ENCODE assay signal across 8 cellular contexts in genomic region chr1:155063550-155064108, GRCh38. TPM values are rescaled to one million over a fixed set of nuclear protein-coding genes. Genes with fewer than 3 reads are reported as not detected.
DNase-seq lines count a peak whose midpoint lies in the region; ATAC-seq and TF ChIP-seq lines count a peak whose summit lies in the region.

Gene EFNA4, plus strand, starts transcription at chr1:155063740. Its CDS starts 84 bp downstream, at chr1:155063824.

- no peaks in the 10 kb centered on the region for H3K9me3 Mint-ChIP-seq in activated CD4-positive, alpha-beta T cell treated with anti-CD3 and anti-CD28 coated beads, Interleukin-2, amount 10 ng/mL, durations not matched to agents 7 days and 5 days

- peaks cover 0 to under 1% (median 0%) of the 10 kb centered on the region in 4 donors for H3K36me3 ChIP-seq in liver (ENCODE audit: control insufficient read depth in 4 of 4, insufficient read depth in 3 of 4, low read depth in 1 of 4, low read length in 3 of 4)

- H3K36me3 Mint-ChIP-seq in activated CD4-positive, alpha-beta T cell treated with anti-CD3 and anti-CD28 coated beads, Interleukin-2, amount 10 ng/mL, durations not matched to agents 7 days and 5 days (ENCODE audit: low read depth) = peaks cover 5% of the 10 kb centered on the region

- ATAC-seq in GM18520 (IDR thresholded peaks at IDR 0.05; ENCODE audit: unreplicated experiment) (peak; percentile 42), HG03066 (IDR thresholded peaks at IDR 0.05; ENCODE audit: low read depth, unreplicated experiment) (peak; percentile 70)

- TF ChIP-seq RAD21 in liver (IDR thresholded peaks at IDR 0.05) = peak in 1 of 2 donors; percentile 35

- POLR2A ChIA-PET in activated CD4-positive, alpha-beta T cell treated with anti-CD3 and anti-CD28 coated beads, Interleukin-2, amount 10 ng/mL, durations not matched to agents 7 days and 5 days (lab: Charles Lee) = no interaction called here

- WGBS in liver = under 1% methylated on average over 57 of the region's 57 CpGs

- peaks cover 36% of the 10 kb centered on the region for H3K4me1 Mint-ChIP-seq in activated CD4-positive, alpha-beta T cell treated with anti-CD3 and anti-CD28 coated beads, Interleukin-2, amount 10 ng/mL, durations not matched to agents 7 days and 5 days

- H3K27ac Mint-ChIP-seq in activated CD4-positive, alpha-beta T cell treated with anti-CD3 and anti-CD28 coated beads, Interleukin-2, amount 10 ng/mL, durations not matched to agents 7 days and 5 days = peak within 1 kb of the TSS; percentile 68

- TF ChIP-seq CTCF in liver (IDR thresholded peaks at IDR 0.05; ENCODE audit: low read depth, low read length, missing input control) = no peak

- DNase-seq in ACHN (peak; percentile 93), NCI-H510A treated with DMSO at 0.1 percent for 48 hours (lab: John Stamatoyannopoulos, UW) (peak; percentile 85), dermis microvascular lymphatic vessel endothelial cell (ENCODE audit: low read depth in 2 of 2) (peak; percentile 72 to 92)
- peak; percentile 91 for DNase-seq in activated CD4-positive, alpha-beta T cell treated with anti-CD3 and anti-CD28 coated beads, Interleukin-2, amount 10 ng/mL, durations not matched to agents 7 days and 5 days
- peak; percentile 86 for DNase-seq in stimulated activated CD4-positive, alpha-beta T cell treated with anti-CD3 and anti-CD28 coated beads, Interleukin-4, amount 100 ng/mL, for 24 hours

- peak within 1 kb of the TSS; percentile 70 to 86 (median 71) for H3K4me3 ChIP-seq in liver (ENCODE audit: low read depth in 1 of 3, low read length in 3 of 3)

- H3K4me3 Mint-ChIP-seq in activated CD4-positive, alpha-beta T cell treated with anti-CD3 and anti-CD28 coated beads, Interleukin-2, amount 10 ng/mL, durations not matched to agents 7 days and 5 days = peak within 1 kb of the TSS; percentile 91

- in situ Hi-C loops in ACHN (cut with HindIII; ENCODE audit: low pct_ligation_motif_present, low pct_unique_long_range_greater_than_20kb, low sequenced_read_pairs) = no loop called here

- no peaks in the 10 kb centered on the region for H3K27me3 ChIP-seq in liver (ENCODE audit: control insufficient read depth in 4 of 4, insufficient read depth in 4 of 4, low read length in 3 of 4)

- peak within 1 kb of the TSS; percentile 71 to 76 for H3K27ac ChIP-seq in liver (ENCODE audit: low read depth in 1 of 2, low read length in 2 of 2)

- CTCF ChIA-PET in activated CD4-positive, alpha-beta T cell treated with anti-CD3 and anti-CD28 coated beads, Interleukin-2, amount 10 ng/mL, durations not matched to agents 7 days and 5 days (lab: Charles Lee) = interaction anchor here (1.0 to 5.1 kb wide), 9 partner anchors 11 to 109 kb away, joined by 3 to 48 read pairs (median 5); partner anchors contain the start of genes ADAM15 and KRTCAP2

- H3K4me1 ChIP-seq in liver (ENCODE audit: control insufficient read depth in 4 of 4, insufficient read depth in 4 of 4, low read length in 3 of 4) = peaks cover 7 to 36% (median 30%) of the 10 kb centered on the region in 4 donors

- H3K9me3 ChIP-seq in liver (ENCODE audit: control insufficient read depth in 4 of 4, low read length in 3 of 4) = no peaks in the 10 kb centered on the region

- no peaks in the 10 kb centered on the region for H3K27me3 Mint-ChIP-seq in activated CD4-positive, alpha-beta T cell treated with anti-CD3 and anti-CD28 coated beads, Interleukin-2, amount 10 ng/mL, durations not matched to agents 7 days and 5 days

- peak within 1 kb of the TSS in 1 of 2 donors; percentile 58 for H3K9ac ChIP-seq in liver (ENCODE audit: low read depth in 1 of 2, low read length in 2 of 2)

TF ChIP-seq in liver, 16 proteins besides CTCF, POLR2A, EP300 and RAD21:
- TF ChIP-seq EGR1 (IDR thresholded peaks at IDR 0.05; ENCODE audit: low read depth in 2 of 2) = no peak
- TF ChIP-seq GABPA (IDR thresholded peaks at IDR 0.05 in 1 of 2, conservative IDR thresholded peaks at IDR 0.05 in 1 of 2) = no peak
- no peak for TF ChIP-seq JUND (IDR thresholded peaks at IDR 0.05)
- peak; percentile 50 for TF ChIP-seq SP1 (IDR thresholded peaks at IDR 0.05)
- TF ChIP-seq RXRA (IDR thresholded peaks at IDR 0.05) = peak in 1 of 2 donors; percentile 59

RNA-seq across cellular contexts. Expression of gene EFNA4, which starts in this region (rescaled TPM):
- 1 to 10 TPM; 8.2 to 8.3 TPM for total RNA-seq in activated CD4-positive, alpha-beta T cell treated with anti-CD3 and anti-CD28 coated beads, Interleukin-2, amount 10 ng/mL, durations not matched to agents 7 days and 5 days
- total RNA-seq in dermis microvascular lymphatic vessel endothelial cell = 12.2 and 17.4 TPM in 2 replicates
- total RNA-seq in liver = 1 to 10 TPM; 1.8 to 2.9 TPM
- polyA plus RNA-seq in liver = 1 to 10 TPM; 3.6 to 4.7 TPM

Comparison
In these comparisons a context has a peak if more than half of its experiments do, and no peak if none do; other contexts are left out.
1. Peak in every context shown above with its lines: DNase-seq, ATAC-seq, H3K4me3 ChIP-seq and H3K27ac ChIP-seq.